Comparison of ENCODE assay signal across 1 cellular context in the genomic region with DNA sequence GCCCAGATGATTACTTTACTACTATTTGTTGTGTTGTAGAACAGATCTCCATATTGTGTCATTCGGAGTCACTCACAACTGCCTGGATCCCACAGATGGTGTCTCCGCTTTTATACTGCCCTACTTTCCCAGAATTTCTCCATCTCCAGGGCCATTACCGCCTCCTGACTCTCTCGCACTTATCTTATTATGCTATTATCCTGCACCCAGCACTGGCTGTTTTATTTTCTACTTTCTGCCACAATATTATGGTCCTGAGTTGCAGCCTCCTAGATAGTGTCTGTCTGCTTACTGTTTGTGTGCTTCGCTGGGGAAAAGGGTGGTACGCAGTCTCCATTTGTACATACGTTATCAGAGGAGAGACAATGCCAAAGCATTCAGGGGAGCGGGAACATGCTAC.
TF ChIP-seq lines count a peak whose summit lies in the region.

No MANE protein-coding gene starts in this region.

TF ChIP-seq in IMR-90, 13 proteins besides CTCF, POLR2A, EP300 and RAD21 (continued from another document):
- TF ChIP-seq CHD1 (IDR thresholded peaks at IDR 0.05; ENCODE audit: low read depth, low read length) (no peak), FOS (IDR thresholded peaks at IDR 0.05; ENCODE audit: low read depth, low read length) (no peak), RCOR1 (IDR thresholded peaks at IDR 0.05; ENCODE audit: insufficient replicate concordance, low read length) (no peak)
- TF ChIP-seq, protein P1, sequence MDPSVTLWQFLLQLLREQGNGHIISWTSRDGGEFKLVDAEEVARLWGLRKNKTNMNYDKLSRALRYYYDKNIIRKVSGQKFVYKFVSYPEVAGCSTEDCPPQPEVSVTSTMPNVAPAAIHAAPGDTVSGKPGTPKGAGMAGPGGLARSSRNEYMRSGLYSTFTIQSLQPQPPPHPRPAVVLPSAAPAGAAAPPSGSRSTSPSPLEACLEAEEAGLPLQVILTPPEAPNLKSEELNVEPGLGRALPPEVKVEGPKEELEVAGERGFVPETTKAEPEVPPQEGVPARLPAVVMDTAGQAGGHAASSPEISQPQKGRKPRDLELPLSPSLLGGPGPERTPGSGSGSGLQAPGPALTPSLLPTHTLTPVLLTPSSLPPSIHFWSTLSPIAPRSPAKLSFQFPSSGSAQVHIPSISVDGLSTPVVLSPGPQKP (IDR thresholded peaks at IDR 0.05; ENCODE audit: borderline replicate concordance, low read depth, low read length) = no peak
- TF ChIP-seq, protein P2, sequence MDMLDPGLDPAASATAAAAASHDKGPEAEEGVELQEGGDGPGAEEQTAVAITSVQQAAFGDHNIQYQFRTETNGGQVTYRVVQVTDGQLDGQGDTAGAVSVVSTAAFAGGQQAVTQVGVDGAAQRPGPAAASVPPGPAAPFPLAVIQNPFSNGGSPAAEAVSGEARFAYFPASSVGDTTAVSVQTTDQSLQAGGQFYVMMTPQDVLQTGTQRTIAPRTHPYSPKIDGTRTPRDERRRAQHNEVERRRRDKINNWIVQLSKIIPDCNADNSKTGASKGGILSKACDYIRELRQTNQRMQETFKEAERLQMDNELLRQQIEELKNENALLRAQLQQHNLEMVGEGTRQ (IDR thresholded peaks at IDR 0.05; ENCODE audit: low read depth, low read length) = no peak
